ENCODE assay signal across 1 cellular context in the genomic region with DNA sequence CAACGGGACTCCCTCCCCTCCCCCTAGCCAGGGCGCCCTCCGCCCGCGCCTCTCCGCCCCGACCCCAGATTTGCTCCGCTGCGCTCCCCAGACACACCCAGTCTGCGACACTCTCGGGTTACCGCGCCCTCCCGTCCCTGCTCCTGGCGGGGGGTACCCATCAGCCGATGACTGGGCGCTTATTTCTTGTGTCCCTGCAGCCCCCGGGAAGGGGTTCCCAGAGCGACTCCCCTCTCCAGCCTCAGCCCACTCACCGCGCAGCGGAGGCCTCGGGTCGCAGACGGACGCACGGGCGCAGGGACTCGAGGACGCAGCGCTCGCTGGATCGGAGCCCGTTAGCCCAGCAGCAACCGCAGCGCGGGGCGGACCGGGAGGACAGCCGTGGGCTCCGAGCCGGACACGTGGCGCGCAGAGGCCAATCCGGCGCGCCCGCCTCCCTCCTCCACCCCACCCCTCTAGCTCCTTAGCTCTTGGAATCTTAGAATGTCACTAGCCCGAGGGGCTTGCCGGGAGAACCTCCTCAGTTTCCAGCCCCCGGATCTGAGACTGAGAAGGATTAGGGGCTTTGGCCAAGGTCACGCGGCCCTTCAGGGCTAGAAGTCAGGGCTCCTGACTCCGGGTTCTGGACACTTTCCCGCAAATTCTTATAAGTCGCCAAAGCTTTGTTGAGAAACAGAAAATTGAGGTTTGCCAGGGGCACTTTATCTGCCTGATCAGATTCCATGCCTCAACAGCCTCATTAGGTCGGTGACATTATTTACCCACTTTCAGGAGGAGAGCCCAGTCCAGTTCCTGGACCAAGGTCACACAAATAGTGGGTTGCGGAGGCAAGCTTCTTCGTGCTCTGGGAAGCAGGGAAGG.
TF ChIP-seq lines count a peak whose summit lies in the region.

A gene (minus strand): TSS at position 354 of the 861 bp plus-strand sequence. CDS start 9,878 bp downstream, outside the sequence.

TF ChIP-seq in K562, 482 proteins besides CTCF, POLR2A, EP300 and RAD21 (continued from another document and continues in another):
- TF ChIP-seq, protein P1, sequence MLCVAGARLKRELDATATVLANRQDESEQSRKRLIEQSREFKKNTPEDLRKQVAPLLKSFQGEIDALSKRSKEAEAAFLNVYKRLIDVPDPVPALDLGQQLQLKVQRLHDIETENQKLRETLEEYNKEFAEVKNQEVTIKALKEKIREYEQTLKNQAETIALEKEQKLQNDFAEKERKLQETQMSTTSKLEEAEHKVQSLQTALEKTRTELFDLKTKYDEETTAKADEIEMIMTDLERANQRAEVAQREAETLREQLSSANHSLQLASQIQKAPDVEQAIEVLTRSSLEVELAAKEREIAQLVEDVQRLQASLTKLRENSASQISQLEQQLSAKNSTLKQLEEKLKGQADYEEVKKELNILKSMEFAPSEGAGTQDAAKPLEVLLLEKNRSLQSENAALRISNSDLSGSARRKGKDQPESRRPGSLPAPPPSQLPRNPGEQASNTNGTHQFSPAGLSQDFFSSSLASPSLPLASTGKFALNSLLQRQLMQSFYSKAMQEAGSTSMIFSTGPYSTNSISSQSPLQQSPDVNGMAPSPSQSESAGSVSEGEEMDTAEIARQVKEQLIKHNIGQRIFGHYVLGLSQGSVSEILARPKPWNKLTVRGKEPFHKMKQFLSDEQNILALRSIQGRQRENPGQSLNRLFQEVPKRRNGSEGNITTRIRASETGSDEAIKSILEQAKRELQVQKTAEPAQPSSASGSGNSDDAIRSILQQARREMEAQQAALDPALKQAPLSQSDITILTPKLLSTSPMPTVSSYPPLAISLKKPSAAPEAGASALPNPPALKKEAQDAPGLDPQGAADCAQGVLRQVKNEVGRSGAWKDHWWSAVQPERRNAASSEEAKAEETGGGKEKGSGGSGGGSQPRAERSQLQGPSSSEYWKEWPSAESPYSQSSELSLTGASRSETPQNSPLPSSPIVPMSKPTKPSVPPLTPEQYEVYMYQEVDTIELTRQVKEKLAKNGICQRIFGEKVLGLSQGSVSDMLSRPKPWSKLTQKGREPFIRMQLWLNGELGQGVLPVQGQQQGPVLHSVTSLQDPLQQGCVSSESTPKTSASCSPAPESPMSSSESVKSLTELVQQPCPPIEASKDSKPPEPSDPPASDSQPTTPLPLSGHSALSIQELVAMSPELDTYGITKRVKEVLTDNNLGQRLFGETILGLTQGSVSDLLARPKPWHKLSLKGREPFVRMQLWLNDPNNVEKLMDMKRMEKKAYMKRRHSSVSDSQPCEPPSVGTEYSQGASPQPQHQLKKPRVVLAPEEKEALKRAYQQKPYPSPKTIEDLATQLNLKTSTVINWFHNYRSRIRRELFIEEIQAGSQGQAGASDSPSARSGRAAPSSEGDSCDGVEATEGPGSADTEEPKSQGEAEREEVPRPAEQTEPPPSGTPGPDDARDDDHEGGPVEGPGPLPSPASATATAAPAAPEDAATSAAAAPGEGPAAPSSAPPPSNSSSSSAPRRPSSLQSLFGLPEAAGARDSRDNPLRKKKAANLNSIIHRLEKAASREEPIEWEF (CRISPR knock-in tag; IDR thresholded peaks at IDR 0.05): no peak
- no peak for TF ChIP-seq HNRNPL (IDR thresholded peaks at IDR 0.05; ENCODE audit: low read depth, low read length)
- TF ChIP-seq RBM25 (IDR thresholded peaks at IDR 0.05; ENCODE audit: low read depth, low read length, severe bottlenecking): peak; percentile 75
- TF ChIP-seq, protein P2, sequence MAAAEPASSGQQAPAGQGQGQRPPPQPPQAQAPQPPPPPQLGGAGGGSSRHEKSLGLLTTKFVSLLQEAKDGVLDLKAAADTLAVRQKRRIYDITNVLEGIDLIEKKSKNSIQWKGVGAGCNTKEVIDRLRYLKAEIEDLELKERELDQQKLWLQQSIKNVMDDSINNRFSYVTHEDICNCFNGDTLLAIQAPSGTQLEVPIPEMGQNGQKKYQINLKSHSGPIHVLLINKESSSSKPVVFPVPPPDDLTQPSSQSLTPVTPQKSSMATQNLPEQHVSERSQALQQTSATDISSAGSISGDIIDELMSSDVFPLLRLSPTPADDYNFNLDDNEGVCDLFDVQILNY (CRISPR knock-in tag; IDR thresholded peaks at IDR 0.05): peak; percentile 34; the same call in 1 of the 2 replicates
- peak; percentile 27 for TF ChIP-seq FOS (IDR thresholded peaks at IDR 0.05; ENCODE audit: extremely low read depth, insufficient read length)
- TF ChIP-seq HNRNPUL1 (IDR thresholded peaks at IDR 0.05; ENCODE audit: low read length): no peak
- TF ChIP-seq, protein P3, sequence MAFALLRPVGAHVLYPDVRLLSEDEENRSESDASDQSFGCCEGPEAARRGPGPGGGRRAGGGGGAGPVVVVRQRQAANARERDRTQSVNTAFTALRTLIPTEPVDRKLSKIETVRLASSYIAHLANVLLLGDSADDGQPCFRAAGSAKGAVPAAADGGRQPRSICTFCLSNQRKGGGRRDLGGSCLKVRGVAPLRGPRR (CRISPR knock-in tag; IDR thresholded peaks at IDR 0.05): no peak
- no peak for TF ChIP-seq ZNF24 (IDR thresholded peaks at IDR 0.05)
- no peak for TF ChIP-seq MEF2D (tag; conservative IDR thresholded peaks at IDR 0.05; ENCODE audit: low read depth)
- no peak for TF ChIP-seq MECOM (CRISPR knock-in tag; IDR thresholded peaks at IDR 0.05)
- TF ChIP-seq SMARCE1 (IDR thresholded peaks at IDR 0.05): no peak
- TF ChIP-seq ARID2 (IDR thresholded peaks at IDR 0.05): no peak
- TF ChIP-seq ZNF586 (CRISPR knock-in tag; conservative IDR thresholded peaks at IDR 0.05): no peak
- no peak for TF ChIP-seq NUFIP1 (IDR thresholded peaks at IDR 0.05; ENCODE audit: partially characterized antibody)
- TF ChIP-seq, protein P4, sequence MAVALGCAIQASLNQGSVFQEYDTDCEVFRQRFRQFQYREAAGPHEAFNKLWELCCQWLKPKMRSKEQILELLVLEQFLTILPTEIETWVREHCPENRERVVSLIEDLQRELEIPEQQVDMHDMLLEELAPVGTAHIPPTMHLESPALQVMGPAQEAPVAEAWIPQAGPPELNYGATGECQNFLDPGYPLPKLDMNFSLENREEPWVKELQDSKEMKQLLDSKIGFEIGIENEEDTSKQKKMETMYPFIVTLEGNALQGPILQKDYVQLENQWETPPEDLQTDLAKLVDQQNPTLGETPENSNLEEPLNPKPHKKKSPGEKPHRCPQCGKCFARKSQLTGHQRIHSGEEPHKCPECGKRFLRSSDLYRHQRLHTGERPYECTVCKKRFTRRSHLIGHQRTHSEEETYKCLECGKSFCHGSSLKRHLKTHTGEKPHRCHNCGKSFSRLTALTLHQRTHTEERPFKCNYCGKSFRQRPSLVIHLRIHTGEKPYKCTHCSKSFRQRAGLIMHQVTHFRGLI (CRISPR knock-in tag; IDR thresholded peaks at IDR 0.05): no peak
- TF ChIP-seq, protein P5, sequence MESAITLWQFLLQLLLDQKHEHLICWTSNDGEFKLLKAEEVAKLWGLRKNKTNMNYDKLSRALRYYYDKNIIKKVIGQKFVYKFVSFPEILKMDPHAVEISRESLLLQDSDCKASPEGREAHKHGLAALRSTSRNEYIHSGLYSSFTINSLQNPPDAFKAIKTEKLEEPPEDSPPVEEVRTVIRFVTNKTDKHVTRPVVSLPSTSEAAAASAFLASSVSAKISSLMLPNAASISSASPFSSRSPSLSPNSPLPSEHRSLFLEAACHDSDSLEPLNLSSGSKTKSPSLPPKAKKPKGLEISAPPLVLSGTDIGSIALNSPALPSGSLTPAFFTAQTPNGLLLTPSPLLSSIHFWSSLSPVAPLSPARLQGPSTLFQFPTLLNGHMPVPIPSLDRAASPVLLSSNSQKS (CRISPR knock-in tag; IDR thresholded peaks at IDR 0.05): no peak
- no peak for TF ChIP-seq BRD9 (IDR thresholded peaks at IDR 0.05; ENCODE audit: low read depth, partially characterized antibody)
- no peak for TF ChIP-seq FUS (optimal IDR thresholded peaks at IDR 0.05; ENCODE audit: low read depth, low read length)
- TF ChIP-seq TAF15 (IDR thresholded peaks at IDR 0.05; ENCODE audit: low read depth, low read length): no peak
- TF ChIP-seq ZNF780A (CRISPR knock-in tag; IDR thresholded peaks at IDR 0.05): no peak
- TF ChIP-seq, protein P6, sequence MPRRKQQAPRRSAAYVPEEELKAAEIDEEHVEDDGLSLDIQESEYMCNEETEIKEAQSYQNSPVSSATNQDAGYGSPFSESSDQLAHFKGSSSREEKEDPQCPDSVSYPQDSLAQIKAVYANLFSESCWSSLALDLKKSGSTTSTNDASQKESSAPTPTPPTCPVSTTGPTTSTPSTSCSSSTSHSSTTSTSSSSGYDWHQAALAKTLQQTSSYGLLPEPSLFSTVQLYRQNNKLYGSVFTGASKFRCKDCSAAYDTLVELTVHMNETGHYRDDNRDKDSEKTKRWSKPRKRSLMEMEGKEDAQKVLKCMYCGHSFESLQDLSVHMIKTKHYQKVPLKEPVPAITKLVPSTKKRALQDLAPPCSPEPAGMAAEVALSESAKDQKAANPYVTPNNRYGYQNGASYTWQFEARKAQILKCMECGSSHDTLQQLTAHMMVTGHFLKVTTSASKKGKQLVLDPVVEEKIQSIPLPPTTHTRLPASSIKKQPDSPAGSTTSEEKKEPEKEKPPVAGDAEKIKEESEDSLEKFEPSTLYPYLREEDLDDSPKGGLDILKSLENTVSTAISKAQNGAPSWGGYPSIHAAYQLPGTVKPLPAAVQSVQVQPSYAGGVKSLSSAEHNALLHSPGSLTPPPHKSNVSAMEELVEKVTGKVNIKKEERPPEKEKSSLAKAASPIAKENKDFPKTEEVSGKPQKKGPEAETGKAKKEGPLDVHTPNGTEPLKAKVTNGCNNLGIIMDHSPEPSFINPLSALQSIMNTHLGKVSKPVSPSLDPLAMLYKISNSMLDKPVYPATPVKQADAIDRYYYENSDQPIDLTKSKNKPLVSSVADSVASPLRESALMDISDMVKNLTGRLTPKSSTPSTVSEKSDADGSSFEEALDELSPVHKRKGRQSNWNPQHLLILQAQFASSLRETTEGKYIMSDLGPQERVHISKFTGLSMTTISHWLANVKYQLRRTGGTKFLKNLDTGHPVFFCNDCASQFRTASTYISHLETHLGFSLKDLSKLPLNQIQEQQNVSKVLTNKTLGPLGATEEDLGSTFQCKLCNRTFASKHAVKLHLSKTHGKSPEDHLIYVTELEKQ (CRISPR knock-in tag; IDR thresholded peaks at IDR 0.05): no peak
- TF ChIP-seq HSF4 (CRISPR knock-in tag; IDR thresholded peaks at IDR 0.05; ENCODE audit: borderline replicate concordance): no peak
- TF ChIP-seq ZNF79 (CRISPR knock-in tag; IDR thresholded peaks at IDR 0.05; ENCODE audit: low read depth): no peak
- TF ChIP-seq TCFL5 (CRISPR knock-in tag; conservative IDR thresholded peaks at IDR 0.05): no peak
- no peak for TF ChIP-seq ZFP30 (CRISPR knock-in tag; IDR thresholded peaks at IDR 0.05; ENCODE audit: borderline replicate concordance)
- no peak for TF ChIP-seq ZNF311 (CRISPR knock-in tag; IDR thresholded peaks at IDR 0.05)
- TF ChIP-seq, protein P7, sequence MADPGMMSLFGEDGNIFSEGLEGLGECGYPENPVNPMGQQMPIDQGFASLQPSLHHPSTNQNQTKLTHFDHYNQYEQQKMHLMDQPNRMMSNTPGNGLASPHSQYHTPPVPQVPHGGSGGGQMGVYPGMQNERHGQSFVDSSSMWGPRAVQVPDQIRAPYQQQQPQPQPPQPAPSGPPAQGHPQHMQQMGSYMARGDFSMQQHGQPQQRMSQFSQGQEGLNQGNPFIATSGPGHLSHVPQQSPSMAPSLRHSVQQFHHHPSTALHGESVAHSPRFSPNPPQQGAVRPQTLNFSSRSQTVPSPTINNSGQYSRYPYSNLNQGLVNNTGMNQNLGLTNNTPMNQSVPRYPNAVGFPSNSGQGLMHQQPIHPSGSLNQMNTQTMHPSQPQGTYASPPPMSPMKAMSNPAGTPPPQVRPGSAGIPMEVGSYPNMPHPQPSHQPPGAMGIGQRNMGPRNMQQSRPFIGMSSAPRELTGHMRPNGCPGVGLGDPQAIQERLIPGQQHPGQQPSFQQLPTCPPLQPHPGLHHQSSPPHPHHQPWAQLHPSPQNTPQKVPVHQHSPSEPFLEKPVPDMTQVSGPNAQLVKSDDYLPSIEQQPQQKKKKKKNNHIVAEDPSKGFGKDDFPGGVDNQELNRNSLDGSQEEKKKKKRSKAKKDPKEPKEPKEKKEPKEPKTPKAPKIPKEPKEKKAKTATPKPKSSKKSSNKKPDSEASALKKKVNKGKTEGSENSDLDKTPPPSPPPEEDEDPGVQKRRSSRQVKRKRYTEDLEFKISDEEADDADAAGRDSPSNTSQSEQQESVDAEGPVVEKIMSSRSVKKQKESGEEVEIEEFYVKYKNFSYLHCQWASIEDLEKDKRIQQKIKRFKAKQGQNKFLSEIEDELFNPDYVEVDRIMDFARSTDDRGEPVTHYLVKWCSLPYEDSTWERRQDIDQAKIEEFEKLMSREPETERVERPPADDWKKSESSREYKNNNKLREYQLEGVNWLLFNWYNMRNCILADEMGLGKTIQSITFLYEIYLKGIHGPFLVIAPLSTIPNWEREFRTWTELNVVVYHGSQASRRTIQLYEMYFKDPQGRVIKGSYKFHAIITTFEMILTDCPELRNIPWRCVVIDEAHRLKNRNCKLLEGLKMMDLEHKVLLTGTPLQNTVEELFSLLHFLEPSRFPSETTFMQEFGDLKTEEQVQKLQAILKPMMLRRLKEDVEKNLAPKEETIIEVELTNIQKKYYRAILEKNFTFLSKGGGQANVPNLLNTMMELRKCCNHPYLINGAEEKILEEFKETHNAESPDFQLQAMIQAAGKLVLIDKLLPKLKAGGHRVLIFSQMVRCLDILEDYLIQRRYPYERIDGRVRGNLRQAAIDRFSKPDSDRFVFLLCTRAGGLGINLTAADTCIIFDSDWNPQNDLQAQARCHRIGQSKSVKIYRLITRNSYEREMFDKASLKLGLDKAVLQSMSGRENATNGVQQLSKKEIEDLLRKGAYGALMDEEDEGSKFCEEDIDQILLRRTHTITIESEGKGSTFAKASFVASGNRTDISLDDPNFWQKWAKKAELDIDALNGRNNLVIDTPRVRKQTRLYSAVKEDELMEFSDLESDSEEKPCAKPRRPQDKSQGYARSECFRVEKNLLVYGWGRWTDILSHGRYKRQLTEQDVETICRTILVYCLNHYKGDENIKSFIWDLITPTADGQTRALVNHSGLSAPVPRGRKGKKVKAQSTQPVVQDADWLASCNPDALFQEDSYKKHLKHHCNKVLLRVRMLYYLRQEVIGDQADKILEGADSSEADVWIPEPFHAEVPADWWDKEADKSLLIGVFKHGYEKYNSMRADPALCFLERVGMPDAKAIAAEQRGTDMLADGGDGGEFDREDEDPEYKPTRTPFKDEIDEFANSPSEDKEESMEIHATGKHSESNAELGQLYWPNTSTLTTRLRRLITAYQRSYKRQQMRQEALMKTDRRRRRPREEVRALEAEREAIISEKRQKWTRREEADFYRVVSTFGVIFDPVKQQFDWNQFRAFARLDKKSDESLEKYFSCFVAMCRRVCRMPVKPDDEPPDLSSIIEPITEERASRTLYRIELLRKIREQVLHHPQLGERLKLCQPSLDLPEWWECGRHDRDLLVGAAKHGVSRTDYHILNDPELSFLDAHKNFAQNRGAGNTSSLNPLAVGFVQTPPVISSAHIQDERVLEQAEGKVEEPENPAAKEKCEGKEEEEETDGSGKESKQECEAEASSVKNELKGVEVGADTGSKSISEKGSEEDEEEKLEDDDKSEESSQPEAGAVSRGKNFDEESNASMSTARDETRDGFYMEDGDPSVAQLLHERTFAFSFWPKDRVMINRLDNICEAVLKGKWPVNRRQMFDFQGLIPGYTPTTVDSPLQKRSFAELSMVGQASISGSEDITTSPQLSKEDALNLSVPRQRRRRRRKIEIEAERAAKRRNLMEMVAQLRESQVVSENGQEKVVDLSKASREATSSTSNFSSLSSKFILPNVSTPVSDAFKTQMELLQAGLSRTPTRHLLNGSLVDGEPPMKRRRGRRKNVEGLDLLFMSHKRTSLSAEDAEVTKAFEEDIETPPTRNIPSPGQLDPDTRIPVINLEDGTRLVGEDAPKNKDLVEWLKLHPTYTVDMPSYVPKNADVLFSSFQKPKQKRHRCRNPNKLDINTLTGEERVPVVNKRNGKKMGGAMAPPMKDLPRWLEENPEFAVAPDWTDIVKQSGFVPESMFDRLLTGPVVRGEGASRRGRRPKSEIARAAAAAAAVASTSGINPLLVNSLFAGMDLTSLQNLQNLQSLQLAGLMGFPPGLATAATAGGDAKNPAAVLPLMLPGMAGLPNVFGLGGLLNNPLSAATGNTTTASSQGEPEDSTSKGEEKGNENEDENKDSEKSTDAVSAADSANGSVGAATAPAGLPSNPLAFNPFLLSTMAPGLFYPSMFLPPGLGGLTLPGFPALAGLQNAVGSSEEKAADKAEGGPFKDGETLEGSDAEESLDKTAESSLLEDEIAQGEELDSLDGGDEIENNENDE (IDR thresholded peaks at IDR 0.05; ENCODE audit: low read depth, low read length): no peak
